Comparison of ENCODE assay signal across 11 cellular contexts in genomic region chr5:55668356-55668755, GRCh38. TPM values are rescaled to one million over a fixed set of nuclear protein-coding genes. Genes with fewer than 3 reads are reported as not detected.
DNase-seq lines count a peak whose midpoint lies in the region; ATAC-seq, FAIRE-seq and TF ChIP-seq lines count a peak whose summit lies in the region.
"Had no signal": no experiment of that assay in that cellular context is flagged by ENCODE, and none has a peak within 500 bp of the region (broad histone marks: within the 10 kb centered on the region; RNA-seq: fewer than 3 reads in every experiment).

No MANE protein-coding gene starts in this region.

- no TSS peak for BruUV-seq in K562 (replicated peaks; lab: Mats Ljungman, UMichigan)

- DNase-seq in AG09309 (ENCODE audit: low read depth) (peak; percentile 42), HPDE6-E6E7 (ENCODE audit: extremely low spot score) (peak; percentile 77), K562 (ENCODE audit: extremely low read depth in 1 of 4, low spot score in 3 of 4) (no peak), left lung (no peak), lower leg skin (ENCODE audit: low spot score in 2 of 2) (no peak), mucosa of gallbladder (ENCODE audit: low spot score) (no peak), NCI-H526 (lab: John Stamatoyannopoulos, UW) (no peak)
- no peak for DNase-seq in stimulated activated effector memory CD8-positive, alpha-beta T cell treated with anti-CD3 and anti-CD28 coated beads, Interleukin-12 subunit alpha, Interleukin-12 subunit beta, amount 100 ng/mL, for 72 hours (ENCODE audit: low spot score in 2 of 2)
- DNase-seq: activated CD8-positive, alpha-beta memory T cell treated with anti-CD3 and anti-CD28 coated beads, Interleukin-2, amount 50 U/mL, for 4 hours; DMS 273 treated with DMSO at 0.1 percent for 48 hours; NCI-H1092 had no signal

- no peak overlapping the region for H3K4me3 ChIP-seq in AG09309 (ENCODE audit: control insufficient read depth, low read depth, low read length)
- H3K4me3 ChIP-seq in K562: no peak overlapping the region
- no peak overlapping the region for H3K4me3 ChIP-seq in left lung
- H3K4me3 ChIP-seq in lower leg skin (ENCODE audit: low read depth, poor library complexity, severe bottlenecking): no peak overlapping the region

- CTCF ChIA-PET in K562 (lab: Yijun Ruan, JAX; ENCODE audit: low intra/inter-chr PET ratio): no interaction called here

- TF ChIP-seq CTCF in AG09309 (IDR thresholded peaks at IDR 0.05; ENCODE audit: control insufficient read depth, insufficient read depth, low read depth, low read length, missing control alignments) (no peak), K562 (IDR thresholded peaks at IDR 0.05 in 2 of 3, conservative IDR thresholded peaks at IDR 0.05 in 1 of 3; ENCODE audit: insufficient read depth in 2 of 3, low read depth in 1 of 3, low read length in 3 of 3) (no peak), left lung (IDR thresholded peaks at IDR 0.05) (no peak), lower leg skin (IDR thresholded peaks at IDR 0.05) (no peak)

- POLR2A ChIA-PET in K562 (lab: Yijun Ruan, JAX): no interaction called here

- no peaks in the 10 kb centered on the region for H3K9me3 ChIP-seq in K562 (replicated peaks; ENCODE audit: control insufficient read depth, insufficient read depth, low read depth, low read length)
- no peaks in the 10 kb centered on the region for H3K9me3 ChIP-seq in left lung

- H2AFZ ChIP-seq in K562 (ENCODE audit: low read depth, low read length): no peak overlapping the region

- ATAC-seq in K562: no peak
- ATAC-seq in left lung: peak; percentile 93
- ATAC-seq in stimulated activated effector memory CD8-positive, alpha-beta T cell treated with anti-CD3 and anti-CD28 coated beads, Interleukin-12 subunit alpha, Interleukin-12 subunit beta, amount 100 ng/mL, for 72 hours: no peak

- peak; percentile 26 for FAIRE-seq in K562 (lab: Jason Lieb, UNC)

- no peak for TF ChIP-seq RAD21 in K562 (CRISPR knock-in tag; conservative IDR thresholded peaks at IDR 0.05 in 1 of 2, IDR thresholded peaks at IDR 0.05 in 1 of 2)

- intact Hi-C loops in K562 (cut with micrococcal nuclease) (no loop called here), left lung (cut with DNase I) (no loop called here), lower leg skin (cut with DNase I; ENCODE audit: low total_unique reads) (no loop called here)

- H3K79me2 ChIP-seq in K562 (ENCODE audit: control insufficient read depth, insufficient read depth, low read length): no peaks in the 10 kb centered on the region

- no peaks in the 10 kb centered on the region for H3K4me1 Mint-ChIP-seq in stimulated activated effector memory CD8-positive, alpha-beta T cell treated with anti-CD3 and anti-CD28 coated beads, Interleukin-12 subunit alpha, Interleukin-12 subunit beta, amount 100 ng/mL, for 72 hours

- no peaks in the 10 kb centered on the region for H3K4me1 ChIP-seq in K562 (replicated peaks in 1 of 2; ENCODE audit: control insufficient read depth in 2 of 2, insufficient read depth in 2 of 2, low read length in 2 of 2)
- peaks cover 0 to 7% of the 10 kb centered on the region in 2 donors for H3K4me1 ChIP-seq in left lung

- H4K20me1 ChIP-seq in K562 (replicated peaks; ENCODE audit: control insufficient read depth, insufficient read depth, low read length): no peaks in the 10 kb centered on the region

- no peaks in the 10 kb centered on the region for H3K9me1 ChIP-seq in K562 (ENCODE audit: control insufficient read depth, insufficient read depth, low read length)

- H3K9ac ChIP-seq in K562 (ENCODE audit: insufficient read depth in 1 of 2, low read depth in 2 of 2, low read length in 2 of 2): no peak overlapping the region

- H3K27me3 ChIP-seq in K562 (ENCODE audit: control insufficient read depth in 2 of 2, insufficient read depth in 2 of 2, low read length in 2 of 2): no peaks in the 10 kb centered on the region
- H3K27me3 ChIP-seq in left lung: no peaks in the 10 kb centered on the region

- in situ Hi-C loops in K562 (cut with MboI): no loop called here

- no peak overlapping the region for H3K27ac ChIP-seq in K562 (ENCODE audit: extremely low read depth, low read depth, low read length)
- H3K27ac ChIP-seq in left lung: no peak overlapping the region

- no peaks in the 10 kb centered on the region for H3K9me3 Mint-ChIP-seq in stimulated activated effector memory CD8-positive, alpha-beta T cell treated with anti-CD3 and anti-CD28 coated beads, Interleukin-12 subunit alpha, Interleukin-12 subunit beta, amount 100 ng/mL, for 72 hours

- no peak overlapping the region for H3K27ac Mint-ChIP-seq in stimulated activated effector memory CD8-positive, alpha-beta T cell treated with anti-CD3 and anti-CD28 coated beads, Interleukin-12 subunit alpha, Interleukin-12 subunit beta, amount 100 ng/mL, for 72 hours

- no peak for TF ChIP-seq EP300 in K562 (IDR thresholded peaks at IDR 0.05; ENCODE audit: low read length)

- H3K36me3 Mint-ChIP-seq in stimulated activated effector memory CD8-positive, alpha-beta T cell treated with anti-CD3 and anti-CD28 coated beads, Interleukin-12 subunit alpha, Interleukin-12 subunit beta, amount 100 ng/mL, for 72 hours: peaks cover 37% of the 10 kb centered on the region

- no peak overlapping the region for H3K4me2 ChIP-seq in K562 (ENCODE audit: insufficient read depth, low read length)

- TF ChIP-seq POLR2A in K562 (conservative IDR thresholded peaks at IDR 0.05) (no peak), lower leg skin (IDR thresholded peaks at IDR 0.05) (no peak)

- peaks cover 9% of the 10 kb centered on the region for H3K36me3 ChIP-seq in K562 (ENCODE audit: control insufficient read depth, insufficient read depth, low read length)
- peaks cover 0 to 17% of the 10 kb centered on the region in 2 donors for H3K36me3 ChIP-seq in left lung

- H3K4me3 Mint-ChIP-seq in stimulated activated effector memory CD8-positive, alpha-beta T cell treated with anti-CD3 and anti-CD28 coated beads, Interleukin-12 subunit alpha, Interleukin-12 subunit beta, amount 100 ng/mL, for 72 hours: no peak overlapping the region

TF ChIP-seq in K562, 482 proteins besides CTCF, POLR2A, EP300 and RAD21:
- no peak for TF ChIP-seq MEIS2 (IDR thresholded peaks at IDR 0.05; ENCODE audit: partially characterized antibody)
- TF ChIP-seq HNRNPK (IDR thresholded peaks at IDR 0.05; ENCODE audit: low read depth, low read length, poor library complexity, severe bottlenecking): no peak

RNA-seq across cellular contexts. Expression of gene SLC38A9, which starts 43.8 kb away (rescaled TPM):
- total RNA-seq in K562 (2011; cell fraction: chromatin; rRNA removed; ENCODE audit: low replicate concordance): 45.4 and 94.2 TPM in 2 replicates
- total RNA-seq in K562 (2011; cell fraction: nucleolus; rRNA removed): 25.8 and 28.2 TPM in 2 replicates
- 39.7 and 58.1 TPM in 2 replicates for total RNA-seq in K562 (2011; cell fraction: nucleoplasm; rRNA removed)
- total RNA-seq in K562 (2014; rRNA removed): 14.0 and 15.2 TPM in 2 replicates
- 30.2 and 33.7 TPM in 2 replicates for total RNA-seq in K562 (2014; rRNA removed; fragmentation: Illumina TruSeq; extraction: Trizol)
- 22.4 and 25.0 TPM in 2 replicates for total RNA-seq in K562 (2015; rRNA removed; fragmentation: Illumina TruSeq; extraction: Trizol)
- 16.2 and 18.7 TPM in 2 replicates for total RNA-seq in K562 (2021)
- polyA plus RNA-seq in K562 (2011; rRNA removed): 26.1 and 34.5 TPM in 2 replicates
- 7.2 and 14.4 TPM in 2 replicates for polyA plus RNA-seq in K562 (2011; cell fraction: cytosol; rRNA removed)
- polyA plus RNA-seq in K562 (2011; cell fraction: nucleus; rRNA removed): 19.1 and 24.1 TPM in 2 replicates
- 12.7 and 14.6 TPM in 2 replicates for polyA plus RNA-seq in K562 (2012)
- polyA plus RNA-seq in K562 (2014; fragmentation: Illumina TruSeq; extraction: Trizol): 20.7 and 21.7 TPM in 2 replicates
- 10 to 100 TPM; 20.2 to 20.6 TPM for polyA plus RNA-seq in K562 (2014; fragmentation: Nextera tagmentation; extraction: Ambion mirVana)
- 20.7 and 21.5 TPM in 2 replicates for polyA plus RNA-seq in K562 (2014; rRNA removed)
- polyA minus RNA-seq in K562 (2011; rRNA and poly(A)+ RNA removed): 46.4 and 50.1 TPM in 2 replicates
- polyA minus RNA-seq in K562 (2011; cell fraction: cytosol; rRNA and poly(A)+ RNA removed): 10.4 and 17.0 TPM in 2 replicates
- 18.6 and 38.8 TPM in 2 replicates for polyA minus RNA-seq in K562 (2011; cell fraction: nucleus; rRNA and poly(A)+ RNA removed)
- total RNA-seq in left lung: 10 to 100 TPM; 21.4 to 25.6 TPM
- total RNA-seq in lower leg skin: 10 to 100 TPM in 3 of 4 donors, 1 to 10 TPM in 1; 8.5 to 21.3 (median 16.7) TPM
- total RNA-seq in mucosa of gallbladder: 25.4 TPM

Comparison
In these comparisons a context has a peak if more than half of its experiments do, and no peak if none do; other contexts are left out.
1. DNase-seq: peak in AG09309 (single experiment) and HPDE6-E6E7 (single experiment); none in K562 (0 of 4), left lung (0 of 2), lower leg skin (0 of 2), stimulated activated effector memory CD8-positive, alpha-beta T cell treated with anti-CD3 and anti-CD28 coated beads, Interleukin-12 subunit alpha, Interleukin-12 subunit beta, amount 100 ng/mL, for 72 hours (0 of 2), mucosa of gallbladder (single experiment) and NCI-H526 (0 of 2).